Comparison of ENCODE assay signal across 1 cellular context in genomic region chr9:76036762-76037161, GRCh38.
TF ChIP-seq lines count a peak whose summit lies in the region.

No MANE protein-coding gene starts in this region.

TF ChIP-seq in WTC11, 78 proteins besides CTCF, POLR2A, EP300 and RAD21 (continued from another document):
- TF ChIP-seq ARID4B (CRISPR knock-in tag; IDR thresholded peaks at IDR 0.05; ENCODE audit: borderline replicate concordance) (no peak), ESRRA (CRISPR knock-in tag; IDR thresholded peaks at IDR 0.05; ENCODE audit: borderline replicate concordance) (no peak), ZNF512 (CRISPR knock-in tag; IDR thresholded peaks at IDR 0.05; ENCODE audit: borderline replicate concordance) (no peak)
